ENCODE assay signal across 33 cellular contexts in the genomic region with DNA sequence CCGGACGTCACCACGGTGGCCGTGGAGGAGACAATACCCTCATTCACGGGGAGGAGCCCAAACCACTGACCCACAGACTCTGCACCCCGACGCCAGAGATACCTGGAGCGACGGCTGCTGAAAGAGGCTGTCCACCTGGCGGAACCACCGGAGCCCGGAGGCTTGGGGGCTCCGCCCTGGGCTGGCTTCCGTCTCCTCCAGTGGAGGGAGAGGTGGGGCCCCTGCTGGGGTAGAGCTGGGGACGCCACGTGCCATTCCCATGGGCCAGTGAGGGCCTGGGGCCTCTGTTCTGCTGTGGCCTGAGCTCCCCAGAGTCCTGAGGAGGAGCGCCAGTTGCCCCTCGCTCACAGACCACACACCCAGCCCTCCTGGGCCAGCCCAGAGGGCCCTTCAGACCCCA. TPM values are rescaled to one million over a fixed set of nuclear protein-coding genes. Genes with fewer than 3 reads are reported as not detected.
"Had no signal": no experiment of that assay in that cellular context is flagged by ENCODE, and none has a peak within 500 bp of the region (broad histone marks: within the 10 kb centered on the region; RNA-seq: fewer than 3 reads in every experiment).

No MANE protein-coding gene starts in this region.

- H3K27me3 ChIP-seq: adrenal gland, body of pancreas, thyroid gland, upper lobe of left lung, vagina had no signal

- H3K4me3 Mint-ChIP-seq: activated CD4-positive, alpha-beta memory T cell treated with anti-CD3 and anti-CD28 coated beads, Interleukin-2, amount 10 ng/mL, durations not matched to agents 7 days and 5 days; activated CD4-positive, alpha-beta T cell treated with anti-CD3 and anti-CD28 coated beads, Interleukin-2, amount 10 ng/mL, durations not matched to agents 7 days and 5 days; mesothelial cell of epicardium; naive thymus-derived CD4-positive, alpha-beta T cell; neural crest cell; stimulated activated memory B cell treated with anti-CD40 and anti-IgM and Interleukin-4, amounts not matched to agents 10 μg/mL and 1 μg/mL and 100 μg/mL, for 72 hours had no signal

- H3K4me1 ChIP-seq: body of pancreas, foreskin keratinocyte, thyroid gland had no signal

- FAIRE-seq: colon, islet of Langerhans, small intestine had no signal

- H3K27ac Mint-ChIP-seq: activated CD4-positive, alpha-beta memory T cell treated with anti-CD3 and anti-CD28 coated beads, Interleukin-2, amount 10 ng/mL, durations not matched to agents 7 days and 5 days; activated CD4-positive, alpha-beta T cell treated with anti-CD3 and anti-CD28 coated beads, Interleukin-2, amount 10 ng/mL, durations not matched to agents 7 days and 5 days; activated T-helper 2 cell treated with anti-CD3 and anti-CD28 coated beads, Interferon-gamma antibody, Interleukin-2, Interleukin-4, amounts not matched to agents 10 μg/mL and 5 μg/mL and 100 μg/mL, durations not matched to agents 14 hours and 24 hours and 36 hours; mesothelial cell of epicardium had no signal

- ATAC-seq: activated naive CD4-positive, alpha-beta T cell treated with anti-CD3 and anti-CD28 coated beads, Interleukin-2, amount 50 U/mL, for 72 hours; body of pancreas; foreskin keratinocyte; left ventricle myocardium superior; naive thymus-derived CD4-positive, alpha-beta T cell; stimulated activated memory B cell treated with anti-CD40 and anti-IgM and Interleukin-4, amounts not matched to agents 10 μg/mL and 1 μg/mL and 100 μg/mL, for 72 hours had no signal

- H3K9me3 ChIP-seq: adrenal gland, body of pancreas, esophagus muscularis mucosa, sigmoid colon, stomach, thyroid gland, upper lobe of left lung, vagina had no signal

- H3K4me3 ChIP-seq: adrenal gland, body of pancreas, esophagus muscularis mucosa, sigmoid colon, stomach, thyroid gland, upper lobe of left lung, vagina had no signal

- H3K36me3 ChIP-seq: thyroid gland had no signal

- H3K9me3 Mint-ChIP-seq: activated CD4-positive, alpha-beta memory T cell treated with anti-CD3 and anti-CD28 coated beads, Interleukin-2, amount 10 ng/mL, durations not matched to agents 7 days and 5 days; activated CD4-positive, alpha-beta T cell treated with anti-CD3 and anti-CD28 coated beads, Interleukin-2, amount 10 ng/mL, durations not matched to agents 7 days and 5 days; activated naive CD4-positive, alpha-beta T cell treated with anti-CD3 and anti-CD28 coated beads, Interleukin-2, amount 50 U/mL, for 72 hours; activated T-helper 2 cell treated with anti-CD3 and anti-CD28 coated beads, Interferon-gamma antibody, Interleukin-2, Interleukin-4, amounts not matched to agents 10 μg/mL and 5 μg/mL and 100 μg/mL, durations not matched to agents 14 hours and 24 hours and 36 hours; mesothelial cell of epicardium; naive thymus-derived CD4-positive, alpha-beta T cell; neural crest cell; stimulated activated memory B cell treated with anti-CD40 and anti-IgM and Interleukin-4, amounts not matched to agents 10 μg/mL and 1 μg/mL and 100 μg/mL, for 72 hours had no signal

- DNase-seq: activated CD4-positive, alpha-beta memory T cell treated with anti-CD3 and anti-CD28 coated beads, Interleukin-2, amount 10 ng/mL, durations not matched to agents 7 days and 5 days; activated CD4-positive, alpha-beta T cell treated with anti-CD3 and anti-CD28 coated beads, Interleukin-2, amount 10 ng/mL, durations not matched to agents 7 days and 5 days; activated CD4-positive, CD25-positive, alpha-beta regulatory T cell treated with anti-CD3 and anti-CD28 coated beads, Interleukin-2, amount 50 U/mL, for 72 hours; activated CD8-positive, alpha-beta memory T cell treated with anti-CD3 and anti-CD28 coated beads, Interleukin-2, amount 50 U/mL, for 48 hours; activated naive CD4-positive, alpha-beta T cell; activated T-cell treated with anti-CD3 and anti-CD28 coated beads, Interleukin-2, amount 50 U/mL, for 48 hours; adrenal gland; aorta; body of pancreas; dermis blood vessel endothelial cell; effector CD4-positive, alpha-beta T cell; foreskin keratinocyte; left ventricle myocardium superior; naive thymus-derived CD4-positive, alpha-beta T cell; sigmoid colon; small intestine; stimulated activated CD4-positive, alpha-beta T cell treated with anti-CD3 and anti-CD28 coated beads, Interleukin-4, amount 100 ng/mL, for 24 hours; stomach; T-helper 2 cell; thyroid gland had no signal

- H3K36me3 Mint-ChIP-seq: activated naive CD4-positive, alpha-beta T cell treated with anti-CD3 and anti-CD28 coated beads, Interleukin-2, amount 50 U/mL, for 72 hours; mesothelial cell of epicardium had no signal

- H3K27ac ChIP-seq: adrenal gland, body of pancreas, esophagus muscularis mucosa, foreskin keratinocyte, sigmoid colon, stomach, thyroid gland, upper lobe of left lung, vagina had no signal

- H3K4me1 Mint-ChIP-seq: mesothelial cell of epicardium had no signal

RNA-seq across cellular contexts. Expression of a gene that starts 33.1 kb away (rescaled TPM):
- total RNA-seq: activated CD4-positive, alpha-beta memory T cell treated with anti-CD3 and anti-CD28 coated beads, Interleukin-2, amount 10 ng/mL, durations not matched to agents 7 days and 5 days; activated CD4-positive, alpha-beta T cell treated with anti-CD3 and anti-CD28 coated beads, Interleukin-2, amount 10 ng/mL, durations not matched to agents 7 days and 5 days; activated T-helper 2 cell treated with anti-CD3 and anti-CD28 coated beads, Interferon-gamma antibody, Interleukin-2, Interleukin-4, amounts not matched to agents 10 μg/mL and 5 μg/mL and 100 μg/mL, durations not matched to agents 14 hours and 24 hours and 36 hours; adrenal gland; body of pancreas; lung microvascular endothelial cell; mesothelial cell of epicardium; naive thymus-derived CD4-positive, alpha-beta T cell; omental fat pad; renal cortical epithelial cell; thyroid gland; vagina had no signal
